In the genomic region with DNA sequence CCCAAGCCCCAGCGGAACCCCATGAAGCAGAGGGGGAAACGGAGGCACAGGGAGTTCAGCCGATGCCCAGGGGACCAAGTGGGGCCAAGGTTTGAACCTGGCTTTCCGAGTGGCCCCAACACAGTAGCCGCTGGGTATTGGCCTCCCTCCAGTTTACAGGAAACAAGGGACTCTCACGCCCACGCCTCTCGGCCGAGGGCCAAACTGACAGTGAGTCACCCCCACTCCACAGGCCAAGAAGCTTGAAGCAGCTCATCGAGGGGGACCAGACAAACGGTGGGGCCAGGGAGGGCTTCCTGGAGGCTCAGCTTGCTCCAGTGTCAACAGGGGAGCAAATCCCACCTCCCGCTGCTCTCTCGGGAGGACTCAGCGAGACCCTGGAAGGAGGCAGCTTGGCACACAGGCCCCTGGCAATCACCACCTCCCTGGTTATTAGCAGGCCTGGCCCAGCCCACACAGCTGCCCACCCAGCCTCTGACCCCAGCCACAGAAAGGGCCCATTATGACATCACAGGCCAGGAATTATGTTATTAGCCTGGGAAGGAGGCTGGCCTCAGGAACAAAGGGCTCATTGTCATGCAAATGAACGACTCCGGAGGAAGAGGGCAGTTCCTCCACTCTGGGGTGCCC, we compare ENCODE assay signal across 8 cellular contexts. TPM values are rescaled to one million over a fixed set of nuclear protein-coding genes. Genes with fewer than 3 reads are reported as not detected.
DNase-seq lines count a peak whose midpoint lies in the region; ATAC-seq and TF ChIP-seq lines count a peak whose summit lies in the region.

No MANE protein-coding gene starts in this region.

- H3K36me3 Mint-ChIP-seq in endothelial cell (ENCODE audit: low read depth, unreplicated experiment): peaks cover 4% of the 10 kb centered on the region

- H3K27ac ChIP-seq in lower lobe of right lung (peak overlapping the region; percentile 71), transverse colon (peak overlapping the region; percentile 70 to 80 (median 72))

- H3K4me3 ChIP-seq in lower lobe of right lung (no peak overlapping the region), transverse colon (no peak overlapping the region)

- 37% methylated on average over 10 of the region's 16 CpGs; no CpG with 5 or more reads in 1 of the 2 donors for WGBS in transverse colon (ENCODE audit: low coverage in 1 of 2), 2 donors

- H3K9me3 ChIP-seq in lower lobe of right lung (no peaks in the 10 kb centered on the region), transverse colon (no peaks in the 10 kb centered on the region)

- H3K4me1 Mint-ChIP-seq in endothelial cell (ENCODE audit: unreplicated experiment): peaks cover 32% of the 10 kb centered on the region

- no peak for TF ChIP-seq CTCF in endothelial cell (IDR thresholded peaks at IDR 0.05; ENCODE audit: unreplicated experiment)
- TF ChIP-seq CTCF in lower lobe of right lung (IDR thresholded peaks at IDR 0.05): no peak
- no peak for TF ChIP-seq CTCF in transverse colon (IDR thresholded peaks at IDR 0.05)

- TF ChIP-seq EP300 in transverse colon (IDR thresholded peaks at IDR 0.05; ENCODE audit: low read depth): no peak

- no peaks in the 10 kb centered on the region for H3K9me3 Mint-ChIP-seq in endothelial cell (ENCODE audit: unreplicated experiment)

- H3K4me1 ChIP-seq in lower lobe of right lung (peaks cover 87% of the 10 kb centered on the region), transverse colon (peaks cover 59 to 85% (median 73%) of the 10 kb centered on the region in 4 donors)

- peak overlapping the region; percentile 84 for H3K27ac Mint-ChIP-seq in endothelial cell (ENCODE audit: unreplicated experiment)

- H3K27me3 Mint-ChIP-seq in endothelial cell (ENCODE audit: unreplicated experiment): peaks cover 6% of the 10 kb centered on the region

- no peak for TF ChIP-seq POLR2A in transverse colon (IDR thresholded peaks at IDR 0.05)

- in situ Hi-C loops in transverse colon (cut with MboI; ENCODE audit: low pct_ligation_motif_present in 1 of 4, low pct_unique_long_range_greater_than_20kb in 1 of 4, low sequenced_read_pairs in 3 of 4): loop anchor here in 1 of 4 donors (10.0 kb wide), 1 partner anchor 52 kb away; the partner anchor contains the start of gene NCOR2

- intact Hi-C loops in lower lobe of right lung (cut with DNase I) (no loop called here), transverse colon (cut with DNase I; ENCODE audit: low total_unique reads) (loop anchor here (10.0 kb wide), 1 partner anchor 148 kb away; no protein-coding TSS in a partner anchor)

- peaks cover 11% of the 10 kb centered on the region for H3K36me3 ChIP-seq in lower lobe of right lung
- H3K36me3 ChIP-seq in transverse colon: no peaks in the 10 kb centered on the region

- H3K27me3 ChIP-seq in lower lobe of right lung (ENCODE audit: low read depth): no peaks in the 10 kb centered on the region
- no peaks in the 10 kb centered on the region for H3K27me3 ChIP-seq in transverse colon

- DNase-seq in ELF-1 (ENCODE audit: low read depth, low spot score) (peak; percentile 93), OCI-M1 (lab: John Stamatoyannopoulos, UW) (peak; percentile 68), endothelial cell (ENCODE audit: low spot score) (peak; percentile 46), lower lobe of right lung (peak; percentile 88), transverse colon (peak; percentile 86), GDM1 (lab: John Stamatoyannopoulos, UW) (no peak)
- DNase-seq in activated CD8-positive, alpha-beta memory T cell treated with anti-CD3 and anti-CD28 coated beads for 24 hours: no peak

- H3K4me3 Mint-ChIP-seq in endothelial cell (ENCODE audit: unreplicated experiment): no peak overlapping the region

- ATAC-seq in lower lobe of right lung: peak; percentile 65 to 70
- ATAC-seq in GM19397 (IDR thresholded peaks at IDR 0.05; ENCODE audit: unreplicated experiment): no peak

RNA-seq across cellular contexts. Expression of gene NCOR2, which starts 54.6 kb away (rescaled TPM):
- 132 TPM for total RNA-seq in endothelial cell (ENCODE audit: unreplicated experiment)
- total RNA-seq in lower lobe of right lung: 318 TPM
- 100 to 1,000 TPM in 2 of 4 donors, 10 to 100 TPM in 2; 72.1 to 460 (median 119) TPM for total RNA-seq in transverse colon

Comparison
In these comparisons a context has a peak if more than half of its experiments do, and no peak if none do; other contexts are left out.
1. DNase-seq: peak in ELF-1 (single experiment), OCI-M1 (single experiment), endothelial cell (single experiment), lower lobe of right lung (single experiment) and transverse colon (single experiment); none in activated CD8-positive, alpha-beta memory T cell treated with anti-CD3 and anti-CD28 coated beads for 24 hours (single experiment) and GDM1 (single experiment).